In the genomic region with DNA sequence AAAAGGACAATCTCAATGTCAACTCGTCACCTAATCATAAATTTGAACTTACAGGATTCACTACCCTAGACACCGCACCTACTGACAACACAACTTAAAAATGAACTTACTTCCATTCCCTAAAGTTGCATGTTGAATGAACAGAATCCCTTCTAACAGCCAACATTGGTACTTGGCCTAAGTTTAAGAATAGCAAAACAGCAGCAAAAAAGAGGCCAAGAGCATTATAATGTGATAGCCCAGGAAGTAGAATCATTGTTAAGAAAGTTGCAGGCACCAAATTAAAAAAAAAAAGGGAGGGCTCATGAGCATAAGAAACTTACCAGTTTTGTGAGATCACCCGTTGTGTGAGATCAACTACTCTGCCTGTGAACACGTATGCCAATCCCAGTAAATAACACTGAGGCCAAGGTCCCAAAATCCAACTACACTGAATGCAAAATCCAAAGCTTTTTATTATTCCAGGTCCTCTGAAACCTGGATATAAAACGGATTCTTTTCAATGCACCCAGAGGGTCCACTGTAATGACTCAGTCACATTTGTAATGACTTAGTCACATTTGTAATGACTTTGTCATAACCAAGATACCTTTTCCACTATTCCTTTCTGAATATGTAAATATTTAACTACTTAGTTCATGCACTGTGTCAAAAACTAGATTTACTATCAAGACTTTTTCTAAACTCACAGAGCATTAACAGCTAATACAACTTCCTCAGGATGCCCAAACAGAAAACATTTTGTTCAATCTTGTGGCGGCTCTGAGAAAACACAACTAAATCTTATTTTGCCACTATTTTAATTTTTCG, we compare ENCODE assay signal across 1 cellular context.
TF ChIP-seq lines count a peak whose summit lies in the region.

No MANE protein-coding gene starts in this region.

TF ChIP-seq in WTC11, 78 proteins besides CTCF, POLR2A, EP300 and RAD21:
- TF ChIP-seq, protein P1, sequence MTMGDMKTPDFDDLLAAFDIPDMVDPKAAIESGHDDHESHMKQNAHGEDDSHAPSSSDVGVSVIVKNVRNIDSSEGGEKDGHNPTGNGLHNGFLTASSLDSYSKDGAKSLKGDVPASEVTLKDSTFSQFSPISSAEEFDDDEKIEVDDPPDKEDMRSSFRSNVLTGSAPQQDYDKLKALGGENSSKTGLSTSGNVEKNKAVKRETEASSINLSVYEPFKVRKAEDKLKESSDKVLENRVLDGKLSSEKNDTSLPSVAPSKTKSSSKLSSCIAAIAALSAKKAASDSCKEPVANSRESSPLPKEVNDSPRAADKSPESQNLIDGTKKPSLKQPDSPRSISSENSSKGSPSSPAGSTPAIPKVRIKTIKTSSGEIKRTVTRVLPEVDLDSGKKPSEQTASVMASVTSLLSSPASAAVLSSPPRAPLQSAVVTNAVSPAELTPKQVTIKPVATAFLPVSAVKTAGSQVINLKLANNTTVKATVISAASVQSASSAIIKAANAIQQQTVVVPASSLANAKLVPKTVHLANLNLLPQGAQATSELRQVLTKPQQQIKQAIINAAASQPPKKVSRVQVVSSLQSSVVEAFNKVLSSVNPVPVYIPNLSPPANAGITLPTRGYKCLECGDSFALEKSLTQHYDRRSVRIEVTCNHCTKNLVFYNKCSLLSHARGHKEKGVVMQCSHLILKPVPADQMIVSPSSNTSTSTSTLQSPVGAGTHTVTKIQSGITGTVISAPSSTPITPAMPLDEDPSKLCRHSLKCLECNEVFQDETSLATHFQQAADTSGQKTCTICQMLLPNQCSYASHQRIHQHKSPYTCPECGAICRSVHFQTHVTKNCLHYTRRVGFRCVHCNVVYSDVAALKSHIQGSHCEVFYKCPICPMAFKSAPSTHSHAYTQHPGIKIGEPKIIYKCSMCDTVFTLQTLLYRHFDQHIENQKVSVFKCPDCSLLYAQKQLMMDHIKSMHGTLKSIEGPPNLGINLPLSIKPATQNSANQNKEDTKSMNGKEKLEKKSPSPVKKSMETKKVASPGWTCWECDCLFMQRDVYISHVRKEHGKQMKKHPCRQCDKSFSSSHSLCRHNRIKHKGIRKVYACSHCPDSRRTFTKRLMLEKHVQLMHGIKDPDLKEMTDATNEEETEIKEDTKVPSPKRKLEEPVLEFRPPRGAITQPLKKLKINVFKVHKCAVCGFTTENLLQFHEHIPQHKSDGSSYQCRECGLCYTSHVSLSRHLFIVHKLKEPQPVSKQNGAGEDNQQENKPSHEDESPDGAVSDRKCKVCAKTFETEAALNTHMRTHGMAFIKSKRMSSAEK (CRISPR knock-in tag; IDR thresholded peaks at IDR 0.05; ENCODE audit: borderline replicate concordance), result peak; percentile 92; the same call in 1 of the 2 replicates
- TF ChIP-seq, protein P2, sequence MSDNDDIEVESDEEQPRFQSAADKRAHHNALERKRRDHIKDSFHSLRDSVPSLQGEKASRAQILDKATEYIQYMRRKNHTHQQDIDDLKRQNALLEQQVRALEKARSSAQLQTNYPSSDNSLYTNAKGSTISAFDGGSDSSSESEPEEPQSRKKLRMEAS (CRISPR knock-in tag; IDR thresholded peaks at IDR 0.05), result no peak
- TF ChIP-seq, protein P3, sequence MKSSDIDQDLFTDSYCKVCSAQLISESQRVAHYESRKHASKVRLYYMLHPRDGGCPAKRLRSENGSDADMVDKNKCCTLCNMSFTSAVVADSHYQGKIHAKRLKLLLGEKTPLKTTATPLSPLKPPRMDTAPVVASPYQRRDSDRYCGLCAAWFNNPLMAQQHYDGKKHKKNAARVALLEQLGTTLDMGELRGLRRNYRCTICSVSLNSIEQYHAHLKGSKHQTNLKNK (CRISPR knock-in tag; IDR thresholded peaks at IDR 0.05), result peak; percentile 27; the same call in 1 of the 2 replicates
- TF ChIP-seq EMX1 (CRISPR knock-in tag; IDR thresholded peaks at IDR 0.05) (peak; percentile 90), RORB (CRISPR knock-in tag; IDR thresholded peaks at IDR 0.05) (peak; percentile 92), PRRX2 (CRISPR knock-in tag; IDR thresholded peaks at IDR 0.05) (peak; percentile 97), NFYB (CRISPR knock-in tag; conservative IDR thresholded peaks at IDR 0.05; ENCODE audit: low read depth) (no peak), ZNF416 (CRISPR knock-in tag; IDR thresholded peaks at IDR 0.05) (peak; percentile 90), ZNF423 (CRISPR knock-in tag; IDR thresholded peaks at IDR 0.05) (no peak), NFATC4 (CRISPR knock-in tag; IDR thresholded peaks at IDR 0.05) (peak; percentile 85), GTF2I (CRISPR knock-in tag; conservative IDR thresholded peaks at IDR 0.05) (0 out of 2 replicates have a peak, but pooled peaks have one; percentile 3), ZNF671 (CRISPR knock-in tag; IDR thresholded peaks at IDR 0.05) (peak; percentile 94), ZNF317 (CRISPR knock-in tag; IDR thresholded peaks at IDR 0.05; ENCODE audit: borderline replicate concordance, low read depth) (no peak)
- TF ChIP-seq, protein P4, sequence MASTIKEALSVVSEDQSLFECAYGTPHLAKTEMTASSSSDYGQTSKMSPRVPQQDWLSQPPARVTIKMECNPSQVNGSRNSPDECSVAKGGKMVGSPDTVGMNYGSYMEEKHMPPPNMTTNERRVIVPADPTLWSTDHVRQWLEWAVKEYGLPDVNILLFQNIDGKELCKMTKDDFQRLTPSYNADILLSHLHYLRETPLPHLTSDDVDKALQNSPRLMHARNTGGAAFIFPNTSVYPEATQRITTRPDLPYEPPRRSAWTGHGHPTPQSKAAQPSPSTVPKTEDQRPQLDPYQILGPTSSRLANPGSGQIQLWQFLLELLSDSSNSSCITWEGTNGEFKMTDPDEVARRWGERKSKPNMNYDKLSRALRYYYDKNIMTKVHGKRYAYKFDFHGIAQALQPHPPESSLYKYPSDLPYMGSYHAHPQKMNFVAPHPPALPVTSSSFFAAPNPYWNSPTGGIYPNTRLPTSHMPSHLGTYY (CRISPR knock-in tag; IDR thresholded peaks at IDR 0.05), result peak; percentile 94
- TF ChIP-seq, protein P5, sequence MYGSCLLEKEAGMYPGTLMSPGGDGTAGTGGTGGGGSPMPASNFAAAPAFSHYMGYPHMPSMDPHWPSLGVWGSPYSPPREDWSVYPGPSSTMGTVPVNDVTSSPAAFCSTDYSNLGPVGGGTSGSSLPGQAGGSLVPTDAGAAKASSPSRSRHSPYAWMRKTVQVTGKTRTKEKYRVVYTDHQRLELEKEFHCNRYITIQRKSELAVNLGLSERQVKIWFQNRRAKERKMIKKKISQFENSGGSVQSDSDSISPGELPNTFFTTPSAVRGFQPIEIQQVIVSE (CRISPR knock-in tag; IDR thresholded peaks at IDR 0.05; ENCODE audit: borderline replicate concordance), result peak; percentile 62; the same call in 1 of the 2 replicates
- TF ChIP-seq, protein P6, sequence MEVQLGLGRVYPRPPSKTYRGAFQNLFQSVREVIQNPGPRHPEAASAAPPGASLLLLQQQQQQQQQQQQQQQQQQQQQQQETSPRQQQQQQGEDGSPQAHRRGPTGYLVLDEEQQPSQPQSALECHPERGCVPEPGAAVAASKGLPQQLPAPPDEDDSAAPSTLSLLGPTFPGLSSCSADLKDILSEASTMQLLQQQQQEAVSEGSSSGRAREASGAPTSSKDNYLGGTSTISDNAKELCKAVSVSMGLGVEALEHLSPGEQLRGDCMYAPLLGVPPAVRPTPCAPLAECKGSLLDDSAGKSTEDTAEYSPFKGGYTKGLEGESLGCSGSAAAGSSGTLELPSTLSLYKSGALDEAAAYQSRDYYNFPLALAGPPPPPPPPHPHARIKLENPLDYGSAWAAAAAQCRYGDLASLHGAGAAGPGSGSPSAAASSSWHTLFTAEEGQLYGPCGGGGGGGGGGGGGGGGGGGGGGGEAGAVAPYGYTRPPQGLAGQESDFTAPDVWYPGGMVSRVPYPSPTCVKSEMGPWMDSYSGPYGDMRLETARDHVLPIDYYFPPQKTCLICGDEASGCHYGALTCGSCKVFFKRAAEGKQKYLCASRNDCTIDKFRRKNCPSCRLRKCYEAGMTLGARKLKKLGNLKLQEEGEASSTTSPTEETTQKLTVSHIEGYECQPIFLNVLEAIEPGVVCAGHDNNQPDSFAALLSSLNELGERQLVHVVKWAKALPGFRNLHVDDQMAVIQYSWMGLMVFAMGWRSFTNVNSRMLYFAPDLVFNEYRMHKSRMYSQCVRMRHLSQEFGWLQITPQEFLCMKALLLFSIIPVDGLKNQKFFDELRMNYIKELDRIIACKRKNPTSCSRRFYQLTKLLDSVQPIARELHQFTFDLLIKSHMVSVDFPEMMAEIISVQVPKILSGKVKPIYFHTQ (CRISPR knock-in tag; IDR thresholded peaks at IDR 0.05), result peak; percentile 83; the same call in 1 of the 2 replicates
- TF ChIP-seq, protein P7, sequence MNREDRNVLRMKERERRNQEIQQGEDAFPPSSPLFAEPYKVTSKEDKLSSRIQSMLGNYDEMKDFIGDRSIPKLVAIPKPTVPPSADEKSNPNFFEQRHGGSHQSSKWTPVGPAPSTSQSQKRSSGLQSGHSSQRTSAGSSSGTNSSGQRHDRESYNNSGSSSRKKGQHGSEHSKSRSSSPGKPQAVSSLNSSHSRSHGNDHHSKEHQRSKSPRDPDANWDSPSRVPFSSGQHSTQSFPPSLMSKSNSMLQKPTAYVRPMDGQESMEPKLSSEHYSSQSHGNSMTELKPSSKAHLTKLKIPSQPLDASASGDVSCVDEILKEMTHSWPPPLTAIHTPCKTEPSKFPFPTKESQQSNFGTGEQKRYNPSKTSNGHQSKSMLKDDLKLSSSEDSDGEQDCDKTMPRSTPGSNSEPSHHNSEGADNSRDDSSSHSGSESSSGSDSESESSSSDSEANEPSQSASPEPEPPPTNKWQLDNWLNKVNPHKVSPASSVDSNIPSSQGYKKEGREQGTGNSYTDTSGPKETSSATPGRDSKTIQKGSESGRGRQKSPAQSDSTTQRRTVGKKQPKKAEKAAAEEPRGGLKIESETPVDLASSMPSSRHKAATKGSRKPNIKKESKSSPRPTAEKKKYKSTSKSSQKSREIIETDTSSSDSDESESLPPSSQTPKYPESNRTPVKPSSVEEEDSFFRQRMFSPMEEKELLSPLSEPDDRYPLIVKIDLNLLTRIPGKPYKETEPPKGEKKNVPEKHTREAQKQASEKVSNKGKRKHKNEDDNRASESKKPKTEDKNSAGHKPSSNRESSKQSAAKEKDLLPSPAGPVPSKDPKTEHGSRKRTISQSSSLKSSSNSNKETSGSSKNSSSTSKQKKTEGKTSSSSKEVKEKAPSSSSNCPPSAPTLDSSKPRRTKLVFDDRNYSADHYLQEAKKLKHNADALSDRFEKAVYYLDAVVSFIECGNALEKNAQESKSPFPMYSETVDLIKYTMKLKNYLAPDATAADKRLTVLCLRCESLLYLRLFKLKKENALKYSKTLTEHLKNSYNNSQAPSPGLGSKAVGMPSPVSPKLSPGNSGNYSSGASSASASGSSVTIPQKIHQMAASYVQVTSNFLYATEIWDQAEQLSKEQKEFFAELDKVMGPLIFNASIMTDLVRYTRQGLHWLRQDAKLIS (CRISPR knock-in tag; IDR thresholded peaks at IDR 0.05; ENCODE audit: borderline replicate concordance), result no peak
- TF ChIP-seq, protein P8, sequence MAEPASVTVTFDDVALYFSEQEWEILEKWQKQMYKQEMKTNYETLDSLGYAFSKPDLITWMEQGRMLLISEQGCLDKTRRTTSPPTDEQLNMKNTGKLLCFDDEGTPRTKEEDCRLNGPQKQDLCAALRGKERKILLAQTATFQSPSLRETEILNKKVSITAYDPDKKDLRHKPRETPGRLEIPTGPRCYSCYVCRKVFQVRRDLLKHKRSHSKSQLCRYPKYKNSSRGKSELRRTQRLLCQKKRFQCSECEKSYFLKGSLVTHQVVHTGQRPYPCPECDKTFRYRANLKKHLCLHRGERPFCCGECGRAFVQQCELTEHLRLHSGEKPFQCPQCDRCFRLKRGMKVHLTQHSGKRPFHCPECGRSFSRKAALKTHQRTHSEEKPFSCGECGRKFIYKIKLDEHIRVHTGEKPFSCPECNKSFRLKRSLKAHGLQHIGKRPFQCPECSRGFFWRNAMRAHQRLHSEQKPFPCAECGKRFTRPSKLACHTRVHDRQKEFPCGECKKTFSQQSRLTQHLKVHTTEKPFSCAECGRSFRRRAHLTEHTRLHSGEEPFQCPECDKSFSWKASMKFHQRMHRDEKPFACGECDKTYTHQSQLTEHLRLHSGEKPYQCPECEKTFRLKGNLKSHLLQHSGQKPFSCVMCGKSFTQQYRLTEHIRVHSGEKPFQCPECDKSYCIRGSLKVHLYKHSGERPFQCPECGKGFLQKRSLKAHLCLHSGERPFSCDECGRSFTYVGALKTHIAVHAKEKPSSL (CRISPR knock-in tag; conservative IDR thresholded peaks at IDR 0.05), result peak; percentile 95
- TF ChIP-seq, protein P9, sequence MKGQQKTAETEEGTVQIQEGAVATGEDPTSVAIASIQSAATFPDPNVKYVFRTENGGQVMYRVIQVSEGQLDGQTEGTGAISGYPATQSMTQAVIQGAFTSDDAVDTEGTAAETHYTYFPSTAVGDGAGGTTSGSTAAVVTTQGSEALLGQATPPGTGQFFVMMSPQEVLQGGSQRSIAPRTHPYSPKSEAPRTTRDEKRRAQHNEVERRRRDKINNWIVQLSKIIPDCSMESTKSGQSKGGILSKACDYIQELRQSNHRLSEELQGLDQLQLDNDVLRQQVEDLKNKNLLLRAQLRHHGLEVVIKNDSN (CRISPR knock-in tag; IDR thresholded peaks at IDR 0.05), result no peak
